18 cellular contexts compared by ENCODE assay signal in the genomic region with DNA sequence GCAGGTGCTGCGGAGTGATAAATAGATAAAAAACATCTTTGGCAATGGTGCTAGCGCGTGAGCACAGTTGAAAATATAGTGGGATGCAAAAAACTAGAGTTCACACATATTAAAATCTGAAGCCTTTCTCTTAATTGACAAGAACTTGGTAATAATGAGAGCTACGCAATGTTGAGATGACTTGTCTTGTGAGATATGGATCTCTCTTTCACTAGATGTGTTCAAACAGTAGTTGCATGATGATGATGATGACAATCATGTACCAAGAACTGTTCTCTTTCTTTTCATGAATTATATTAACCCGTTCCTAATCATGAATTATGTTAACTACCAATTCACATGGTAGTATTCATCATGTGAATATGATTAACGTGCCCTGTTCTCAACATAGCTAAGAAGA.
"Had no signal": no experiment of that assay in that cellular context is flagged by ENCODE, and none has a peak within 500 bp of the region (broad histone marks: within the 10 kb centered on the region; RNA-seq: fewer than 3 reads in every experiment).

No MANE protein-coding gene starts in this region.

- ATAC-seq: gastroesophageal sphincter, heart left ventricle, left cardiac atrium, left lung, left ventricle myocardium superior, lower lobe of right lung had no signal

- H3K27ac ChIP-seq: coronary artery, dorsolateral prefrontal cortex, esophagus muscularis mucosa, foreskin keratinocyte, gastroesophageal sphincter, heart left ventricle, left lung, lower lobe of right lung had no signal

- H3K36me3 ChIP-seq: esophagus muscularis mucosa, gastroesophageal sphincter, heart left ventricle, left lung, lower lobe of right lung had no signal

- FAIRE-seq: endothelial cell of umbilical vein, keratinocyte had no signal

- H3K9me3 ChIP-seq: left lung, lower lobe of right lung, mucosa of descending colon had no signal

- H3K4me3 ChIP-seq: coronary artery, dorsolateral prefrontal cortex, esophagus muscularis mucosa, gastroesophageal sphincter, heart left ventricle, left lung, lower lobe of right lung, mucosa of descending colon had no signal

- H3K4me1 ChIP-seq: esophagus muscularis mucosa, foreskin keratinocyte, gastroesophageal sphincter, heart left ventricle, left lung, lower lobe of right lung had no signal

- H3K27me3 ChIP-seq: foreskin keratinocyte, gastroesophageal sphincter, left lung had no signal

- DNase-seq: dermis blood vessel endothelial cell; dorsolateral prefrontal cortex; effector CD4-positive, alpha-beta T cell; effector memory CD4-positive, alpha-beta T cell; foreskin keratinocyte; heart left ventricle; hippocampal formation; left cardiac atrium; left lung; left ventricle myocardium superior; lower lobe of right lung; mesendoderm had no signal
